ENCODE assay signal across 20 cellular contexts in genomic region chr6:133244502-133244901, GRCh38. TPM values are rescaled to one million over a fixed set of nuclear protein-coding genes. Genes with fewer than 3 reads are reported as not detected.
"Had no signal": no experiment of that assay in that cellular context is flagged by ENCODE, and none has a peak within 500 bp of the region (broad histone marks: within the 10 kb centered on the region; RNA-seq: fewer than 3 reads in every experiment).

No MANE protein-coding gene starts in this region.

- H2AFZ ChIP-seq: neural progenitor cell had no signal

- ATAC-seq: foreskin keratinocyte; lower lobe of right lung; stimulated activated memory B cell treated with anti-CD40 and anti-IgM and Interleukin-4, amounts not matched to agents 10 μg/mL and 1 μg/mL and 100 μg/mL, for 72 hours; T-helper 17 cell had no signal

- H3K27me3 ChIP-seq: ovary had no signal

- H3K9me3 ChIP-seq: esophagus squamous epithelium, lower lobe of right lung, ovary, sigmoid colon, tibial artery had no signal

- H3K36me3 ChIP-seq: brain microvascular endothelial cell, esophagus squamous epithelium, lower lobe of right lung, neural progenitor cell, ovary, sigmoid colon, tibial artery had no signal

- H3K9ac ChIP-seq: neural progenitor cell had no signal

- H3K4me1 ChIP-seq: foreskin keratinocyte had no signal

- H3K27ac ChIP-seq: brain microvascular endothelial cell, esophagus squamous epithelium, foreskin keratinocyte, lower lobe of right lung, neural progenitor cell, ovary, sigmoid colon, tibial artery had no signal

- DNase-seq: activated B cell treated with CpG ODN at 0.5 μM for 24 hours; activated CD4-positive, alpha-beta T cell treated with anti-CD3 and anti-CD28 coated beads, Interleukin-2, amount 10 ng/mL, durations not matched to agents 24 days and 14 days; activated CD8-positive, alpha-beta memory T cell treated with anti-CD3 and anti-CD28 coated beads, Interleukin-2, amount 50 U/mL, for 48 hours; activated naive CD4-positive, alpha-beta T cell; activated naive CD8-positive, alpha-beta T cell treated with anti-CD3 and anti-CD28 coated beads, Interleukin-2, amount 10 ng/mL, durations not matched to agents 7 days and 5 days; brain microvascular endothelial cell; effector CD8-positive, alpha-beta T cell; esophagus squamous epithelium; foreskin keratinocyte; head of caudate nucleus; lower lobe of right lung; ovary; sigmoid colon; stimulated activated CD4-positive, alpha-beta T cell treated with anti-CD3 and anti-CD28 coated beads, Interleukin-2, amount 100 ng/mL, for 48 hours; T-helper 17 cell; tibial artery had no signal

- H3K4me2 ChIP-seq: neural progenitor cell had no signal

- H3K4me3 ChIP-seq: esophagus squamous epithelium, lower lobe of right lung, neural progenitor cell, ovary, sigmoid colon, tibial artery had no signal

- FAIRE-seq: endothelial cell of umbilical vein had no signal

RNA-seq across cellular contexts. Expression of gene EYA4, which starts 3.3 kb away (rescaled TPM):
- total RNA-seq: activated CD4-positive, alpha-beta T cell treated with anti-CD3 and anti-CD28 coated beads, Interleukin-2, amount 10 ng/mL, durations not matched to agents 24 days and 14 days; activated naive CD8-positive, alpha-beta T cell treated with anti-CD3 and anti-CD28 coated beads, Interleukin-2, amount 10 ng/mL, durations not matched to agents 7 days and 5 days; activated T-helper 1 cell treated with anti-CD3 and anti-CD28 coated beads, Interleukin-12 subunit alpha, Interleukin-12 subunit beta, Interleukin-2, Interleukin-4 antibody, amounts not matched to agents 30 ng/mL and 10 ng/mL and 1 ng/mL, durations not matched to agents 14 hours and 24 hours and 36 hours; endothelial cell of umbilical vein; foreskin keratinocyte; T-helper 17 cell had no signal
- polyA plus RNA-seq: endothelial cell of umbilical vein, foreskin keratinocyte had no signal
